In the genomic region with DNA sequence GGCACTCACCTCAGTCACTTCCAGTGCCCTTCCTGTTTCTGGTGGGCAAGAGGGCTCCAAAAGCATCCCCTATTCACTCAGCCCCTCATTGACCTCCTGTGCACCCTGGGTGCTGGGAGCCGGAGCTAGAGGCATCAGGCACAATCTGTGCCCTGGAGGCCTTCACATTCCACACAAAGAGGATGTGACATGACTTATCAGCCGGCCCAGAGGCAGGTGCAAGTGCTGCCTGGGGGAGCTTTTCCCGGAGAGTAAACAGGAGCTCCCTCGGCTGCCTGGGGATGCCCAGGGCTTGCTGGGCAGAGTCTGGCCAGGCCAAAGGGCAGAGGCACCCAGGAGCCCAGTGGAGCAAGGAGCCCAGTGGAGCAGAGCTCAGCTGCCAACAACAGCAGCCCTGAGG, we compare ENCODE assay signal across 1 cellular context.
TF ChIP-seq lines count a peak whose summit lies in the region.

No MANE protein-coding gene starts in this region.

TF ChIP-seq in HEK293, 187 proteins besides CTCF, POLR2A, EP300 and RAD21 (continued from another document):
- TF ChIP-seq, protein P1, sequence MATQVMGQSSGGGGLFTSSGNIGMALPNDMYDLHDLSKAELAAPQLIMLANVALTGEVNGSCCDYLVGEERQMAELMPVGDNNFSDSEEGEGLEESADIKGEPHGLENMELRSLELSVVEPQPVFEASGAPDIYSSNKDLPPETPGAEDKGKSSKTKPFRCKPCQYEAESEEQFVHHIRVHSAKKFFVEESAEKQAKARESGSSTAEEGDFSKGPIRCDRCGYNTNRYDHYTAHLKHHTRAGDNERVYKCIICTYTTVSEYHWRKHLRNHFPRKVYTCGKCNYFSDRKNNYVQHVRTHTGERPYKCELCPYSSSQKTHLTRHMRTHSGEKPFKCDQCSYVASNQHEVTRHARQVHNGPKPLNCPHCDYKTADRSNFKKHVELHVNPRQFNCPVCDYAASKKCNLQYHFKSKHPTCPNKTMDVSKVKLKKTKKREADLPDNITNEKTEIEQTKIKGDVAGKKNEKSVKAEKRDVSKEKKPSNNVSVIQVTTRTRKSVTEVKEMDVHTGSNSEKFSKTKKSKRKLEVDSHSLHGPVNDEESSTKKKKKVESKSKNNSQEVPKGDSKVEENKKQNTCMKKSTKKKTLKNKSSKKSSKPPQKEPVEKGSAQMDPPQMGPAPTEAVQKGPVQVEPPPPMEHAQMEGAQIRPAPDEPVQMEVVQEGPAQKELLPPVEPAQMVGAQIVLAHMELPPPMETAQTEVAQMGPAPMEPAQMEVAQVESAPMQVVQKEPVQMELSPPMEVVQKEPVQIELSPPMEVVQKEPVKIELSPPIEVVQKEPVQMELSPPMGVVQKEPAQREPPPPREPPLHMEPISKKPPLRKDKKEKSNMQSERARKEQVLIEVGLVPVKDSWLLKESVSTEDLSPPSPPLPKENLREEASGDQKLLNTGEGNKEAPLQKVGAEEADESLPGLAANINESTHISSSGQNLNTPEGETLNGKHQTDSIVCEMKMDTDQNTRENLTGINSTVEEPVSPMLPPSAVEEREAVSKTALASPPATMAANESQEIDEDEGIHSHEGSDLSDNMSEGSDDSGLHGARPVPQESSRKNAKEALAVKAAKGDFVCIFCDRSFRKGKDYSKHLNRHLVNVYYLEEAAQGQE (tag by site-specific recombination; IDR thresholded peaks at IDR 0.05): no peak
- TF ChIP-seq ZNF585B (tag by site-specific recombination; IDR thresholded peaks at IDR 0.05): no peak
- TF ChIP-seq ZBTB20 (tag by site-specific recombination; IDR thresholded peaks at IDR 0.05): no peak
- TF ChIP-seq ZNF311 (tag by site-specific recombination; IDR thresholded peaks at IDR 0.05; ENCODE audit: borderline replicate concordance): no peak
